ENCODE assay signal across 18 cellular contexts in the genomic region with DNA sequence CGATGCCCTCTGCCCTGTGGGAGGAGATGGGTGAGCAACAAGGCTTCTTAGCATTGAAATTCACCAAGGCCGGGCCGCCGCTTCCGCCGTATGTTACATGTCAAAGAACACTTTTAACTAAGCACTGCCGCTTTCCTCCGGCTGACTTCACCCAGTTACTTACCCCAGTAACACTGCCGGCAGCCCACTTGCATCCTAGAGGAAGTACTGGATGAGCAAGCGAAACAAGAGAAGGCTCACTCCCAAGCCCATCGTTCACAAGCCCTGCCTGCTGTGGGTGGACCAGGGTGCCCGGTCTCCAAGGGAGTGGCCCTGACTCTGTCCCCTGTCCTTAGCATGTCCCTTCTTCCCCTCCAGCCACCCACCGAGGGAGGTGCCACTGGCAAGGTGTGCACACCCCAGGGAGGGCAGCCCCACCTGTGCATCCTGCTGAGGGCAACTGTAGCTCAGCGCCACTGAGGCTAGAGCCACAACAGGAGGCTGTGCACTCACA.
"Had no signal": no experiment of that assay in that cellular context is flagged by ENCODE, and none has a peak within 500 bp of the region (broad histone marks: within the 10 kb centered on the region; RNA-seq: fewer than 3 reads in every experiment).

No MANE protein-coding gene starts in this region.

- H3K4me3 Mint-ChIP-seq: nephron, type B pancreatic cell had no signal

- H3K9ac ChIP-seq: parathyroid adenoma had no signal

- H3K4me1 Mint-ChIP-seq: nephron had no signal

- H3K27ac ChIP-seq: hepatocyte, parathyroid adenoma, psoas muscle, skin epidermis, stomach, uterus had no signal

- H3K9me3 ChIP-seq: psoas muscle, uterus had no signal

- ATAC-seq: psoas muscle, sciatic nerve had no signal

- DNase-seq: effector CD4-positive, alpha-beta T cell; foreskin melanocyte; kidney glomerular epithelial cell; mammary epithelial cell; psoas muscle; retina; stimulated activated CD4-positive, alpha-beta T cell treated with anti-CD3 and anti-CD28 coated beads, Interleukin-12 subunit alpha, Interleukin-12 subunit beta, amount 100 ng/mL, for 4 hours; stimulated activated naive CD4-positive, alpha-beta T cell; stomach; substantia nigra had no signal

- H3K27ac Mint-ChIP-seq: nephron, type B pancreatic cell had no signal

- H3K4me3 ChIP-seq: hepatocyte, psoas muscle, skin epidermis, stomach, uterus had no signal

- H3K36me3 Mint-ChIP-seq: type B pancreatic cell had no signal

- H3K9me3 Mint-ChIP-seq: type B pancreatic cell had no signal

- FAIRE-seq: colon had no signal

- H3K27me3 ChIP-seq: hepatocyte, uterus had no signal

- H3K36me3 ChIP-seq: stomach, uterus had no signal

- H3K4me1 ChIP-seq: parathyroid adenoma, psoas muscle, stomach, uterus had no signal
